20 cellular contexts compared by ENCODE assay signal in genomic region chr17:49926886-49927285, GRCh38. TPM values are rescaled to one million over a fixed set of nuclear protein-coding genes. Genes with fewer than 3 reads are reported as not detected.
DNase-seq lines count a peak whose midpoint lies in the region.
"Had no signal": no experiment of that assay in that cellular context is flagged by ENCODE, and none has a peak within 500 bp of the region (broad histone marks: within the 10 kb centered on the region; RNA-seq: fewer than 3 reads in every experiment).

No MANE protein-coding gene starts in this region.

- peak; percentile 19 for DNase-seq in GM04503 (ENCODE audit: low read depth)
- DNase-seq in adipocyte (ENCODE audit: low read depth) = no peak
- peak; percentile 77 for DNase-seq in cardiac septum (ENCODE audit: low spot score)
- peak; percentile 95 for DNase-seq in posterior vena cava (ENCODE audit: low spot score)
- no peak for DNase-seq in NCI-H510A treated with DMSO at 0.1 percent for 48 hours (lab: John Stamatoyannopoulos, UW)
- DNase-seq in NCI-H1694 (lab: John Stamatoyannopoulos, UW) = no peak
- no peak for DNase-seq in activated gamma-delta T cell treated with Interleukin-2 at 50 U/mL for 16 hours
- DNase-seq in NCI-H1930 (lab: John Stamatoyannopoulos, UW) = no peak
- DNase-seq: activated CD8-positive, alpha-beta memory T cell treated with anti-CD3 and anti-CD28 coated beads for 24 hours; activated effector memory CD4-positive, alpha-beta T cell treated with anti-CD3 and anti-CD28 coated beads, Interleukin-2, amount 50 U/mL, for 16 hours; GDM1; hippocampal formation; kidney; MV-4-11; NCI-H2107; RPMI8226; small intestine; T-helper 1 cell had no signal

- peak overlapping the region; percentile 62 for H3K4me3 ChIP-seq in adipocyte (ENCODE audit: low read length)
- H3K4me3 ChIP-seq: ascending aorta, thoracic aorta had no signal

- H3K36me3 ChIP-seq in adipocyte (ENCODE audit: control insufficient read depth, insufficient read depth, low read length, severe bottlenecking) = no peaks in the 10 kb centered on the region
- H3K36me3 ChIP-seq: ascending aorta, thoracic aorta had no signal

- no peaks in the 10 kb centered on the region for H3K9me3 ChIP-seq in adipocyte (ENCODE audit: control insufficient read depth, low read length)
- H3K9me3 ChIP-seq: ascending aorta, thoracic aorta had no signal

- intact Hi-C loops in cardiac septum (cut with DNase I) = no loop called here
- intact Hi-C loops in posterior vena cava (cut with DNase I) = no loop called here

- peaks cover 35% of the 10 kb centered on the region for H3K4me1 ChIP-seq in adipocyte (ENCODE audit: control insufficient read depth, insufficient read depth, low read length)
- H3K4me1 ChIP-seq: ascending aorta had no signal

- no peak overlapping the region for H3K9ac ChIP-seq in adipocyte (ENCODE audit: low read length)

- H3K27me3 ChIP-seq in adipocyte (replicated peaks; ENCODE audit: control insufficient read depth, insufficient read depth, low read length) = peaks cover 8% of the 10 kb centered on the region
- H3K27me3 ChIP-seq: ascending aorta had no signal

RNA-seq across cellular contexts. Expression of gene DLX4, which starts 42.1 kb away (rescaled TPM):
- total RNA-seq in cardiac septum (0.16 TPM), posterior vena cava (under 1 TPM in 1 of 2 donors, not detected in 1; 0.19 TPM)
- total RNA-seq: ascending aorta, thoracic aorta had no signal

Comparison
In these comparisons a context has a peak if more than half of its experiments do, and no peak if none do; other contexts are left out.
1. DNase-seq: peak in GM04503 (single experiment), cardiac septum (single experiment) and posterior vena cava (single experiment); none in adipocyte (single experiment), NCI-H510A treated with DMSO at 0.1 percent for 48 hours (single experiment), NCI-H1694 (single experiment), activated gamma-delta T cell treated with Interleukin-2 at 50 U/mL for 16 hours (single experiment) and NCI-H1930 (0 of 2).